Comparison of ENCODE assay signal across 8 cellular contexts in genomic region chr10:102674566-102674965, GRCh38. TPM values are rescaled to one million over a fixed set of nuclear protein-coding genes. Genes with fewer than 3 reads are reported as not detected.
A peak's percentile ranks its signal among the peaks of the same experiment; 100 is the strongest.
DNase-seq lines count a peak whose midpoint lies in the region; TF ChIP-seq lines count a peak whose summit lies in the region.

No MANE protein-coding gene starts in this region.

- no peaks in the 10 kb centered on the region for H3K36me3 ChIP-seq in effector memory CD4-positive, alpha-beta T cell (ENCODE audit: control insufficient read depth, insufficient read depth, low read length)

- H3K4me3 Mint-ChIP-seq in nephron progenitor cell, result peak overlapping the region; percentile 77

- DNase-seq in AG08396 (ENCODE audit: low spot score) (peak; percentile 8), nephron progenitor cell (no peak), foreskin melanocyte (no peak), GDM1 (lab: John Stamatoyannopoulos, UW) (no peak), SIG-M5 (lab: John Stamatoyannopoulos, UW) (no peak), NCI-H2029 treated with DMSO at 0.1 percent for 48 hours (lab: John Stamatoyannopoulos, UW) (no peak)
- DNase-seq in Jurkat, Clone E6-1 (ENCODE audit: low read depth, low spot score), result peak; percentile 89
- no peak for DNase-seq in effector memory CD4-positive, alpha-beta T cell

- no peak for TF ChIP-seq CTCF in nephron progenitor cell (IDR thresholded peaks at IDR 0.05)

- H3K27ac Mint-ChIP-seq in nephron progenitor cell, result peak overlapping the region; percentile 98

- no peaks in the 10 kb centered on the region for H3K9me3 ChIP-seq in effector memory CD4-positive, alpha-beta T cell (ENCODE audit: control insufficient read depth, low read length)

- H3K27me3 Mint-ChIP-seq in nephron progenitor cell (ENCODE audit: low read depth, poor library complexity), result no peaks in the 10 kb centered on the region

- peak overlapping the region; percentile 56 for H3K4me3 ChIP-seq in Jurkat, Clone E6-1 (ENCODE audit: low read length)
- H3K4me3 ChIP-seq in effector memory CD4-positive, alpha-beta T cell (ENCODE audit: insufficient read depth, low read depth, low read length, poor library complexity, severe bottlenecking), result peak overlapping the region; percentile 49

- peak overlapping the region; percentile 82 for H3K27ac ChIP-seq in effector memory CD4-positive, alpha-beta T cell (ENCODE audit: insufficient read depth, low read length, poor library complexity, severe bottlenecking)

- peaks cover 41% of the 10 kb centered on the region for H3K4me1 ChIP-seq in effector memory CD4-positive, alpha-beta T cell (ENCODE audit: control insufficient read depth, insufficient read depth, low read length, poor library complexity, severe bottlenecking)

- no peaks in the 10 kb centered on the region for H3K36me3 Mint-ChIP-seq in nephron progenitor cell (ENCODE audit: low read depth)

- no peaks in the 10 kb centered on the region for H3K27me3 ChIP-seq in effector memory CD4-positive, alpha-beta T cell (replicated peaks; ENCODE audit: control insufficient read depth, insufficient read depth, low read length, poor library complexity, severe bottlenecking)

- peaks cover 91% of the 10 kb centered on the region for H3K4me1 Mint-ChIP-seq in nephron progenitor cell

- no peaks in the 10 kb centered on the region for H3K9me3 Mint-ChIP-seq in nephron progenitor cell

RNA-seq across cellular contexts. Expression of gene TRIM8, which starts 30.3 kb away (rescaled TPM):
- 42.6 TPM for polyA plus RNA-seq in Jurkat, Clone E6-1 (2012; ENCODE audit: insufficient read depth, insufficient read length)

RNA-seq across cellular contexts. Expression of gene ARL3, which starts 39.6 kb away (rescaled TPM):
- 12.0 TPM for polyA plus RNA-seq in Jurkat, Clone E6-1 (2012; ENCODE audit: insufficient read depth, insufficient read length)

RNA-seq across cellular contexts. Expression of gene SFXN2, which starts 39.9 kb away (rescaled TPM):
- 17.7 TPM for polyA plus RNA-seq in Jurkat, Clone E6-1 (2012; ENCODE audit: insufficient read depth, insufficient read length)

Comparison
In these comparisons a context has a peak if more than half of its experiments do, and no peak if none do; other contexts are left out.
1. DNase-seq: peak in AG08396 (single experiment) and Jurkat, Clone E6-1 (single experiment); none in effector memory CD4-positive, alpha-beta T cell (0 of 3), nephron progenitor cell (single experiment), foreskin melanocyte (single experiment), GDM1 (single experiment), SIG-M5 (single experiment) and NCI-H2029 treated with DMSO at 0.1 percent for 48 hours (single experiment).